ENCODE assay signal across 23 cellular contexts in genomic region chrX:154332561-154332960, GRCh38. TPM values are rescaled to one million over a fixed set of nuclear protein-coding genes. Genes with fewer than 3 reads are reported as not detected.
DNase-seq lines count a peak whose midpoint lies in the region; ATAC-seq and TF ChIP-seq lines count a peak whose summit lies in the region.
"Had no signal": no experiment of that assay in that cellular context is flagged by ENCODE, and none has a peak within 500 bp of the region (broad histone marks: within the 10 kb centered on the region; RNA-seq: fewer than 3 reads in every experiment).

No MANE protein-coding gene starts in this region.

- peaks cover 2% of the 10 kb centered on the region for H3K4me1 ChIP-seq in right cardiac atrium (ENCODE audit: control insufficient read depth, insufficient read depth, low read length)
- H3K4me1 ChIP-seq: A549, BE2C had no signal

- peaks cover 8% of the 10 kb centered on the region for H3K4me1 Mint-ChIP-seq in chondrocyte (ENCODE audit: low read depth)
- H3K4me1 Mint-ChIP-seq in stimulated activated memory B cell treated with anti-CD40 and anti-IgM and Interleukin-4, amounts not matched to agents 10 μg/mL and 1 μg/mL and 100 μg/mL, for 72 hours, result peaks cover 27% of the 10 kb centered on the region
- peaks cover 27% of the 10 kb centered on the region for H3K4me1 Mint-ChIP-seq in stimulated activated effector memory CD8-positive, alpha-beta T cell treated with anti-CD3 and anti-CD28 coated beads, Interleukin-12 subunit alpha, Interleukin-12 subunit beta, amount 100 ng/mL, for 72 hours

- H3K27me3 ChIP-seq in right cardiac atrium (ENCODE audit: control insufficient read depth, insufficient read depth), result no peaks in the 10 kb centered on the region
- H3K27me3 ChIP-seq: BE2C had no signal

- ATAC-seq in right cardiac atrium, result peak in 1 of 2 donors; percentile 9
- ATAC-seq in left ventricle myocardium superior, result no peak
- ATAC-seq in stimulated activated memory B cell treated with anti-CD40 and anti-IgM and Interleukin-4, amounts not matched to agents 10 μg/mL and 1 μg/mL and 100 μg/mL, for 72 hours, result no peak
- no peak for ATAC-seq in GM18873 (IDR thresholded peaks at IDR 0.05; ENCODE audit: low FRiP score, unreplicated experiment)
- no peak for ATAC-seq in stimulated activated effector memory CD8-positive, alpha-beta T cell treated with anti-CD3 and anti-CD28 coated beads, Interleukin-12 subunit alpha, Interleukin-12 subunit beta, amount 100 ng/mL, for 72 hours
- ATAC-seq: A549, GM12878 had no signal

- no peak overlapping the region for H3K27ac ChIP-seq in right cardiac atrium (ENCODE audit: low read length)
- H3K27ac ChIP-seq: A549 had no signal

- no peak overlapping the region for H3K4me3 ChIP-seq in right cardiac atrium (ENCODE audit: low read length)
- H3K4me3 ChIP-seq: A549; BLaER1 treated with 17β-estradiol and CSF1 and Interleukin-3, amounts not matched to agents 10 nM and 100 nM; GM12878; HAP-1 had no signal

- TF ChIP-seq CTCF in chondrocyte (IDR thresholded peaks at IDR 0.05), result no peak

- 94% methylated on average over 29 of the region's 29 CpGs for WGBS in right cardiac atrium

- H3K27ac Mint-ChIP-seq in chondrocyte (ENCODE audit: unreplicated experiment), result no peak overlapping the region
- H3K27ac Mint-ChIP-seq in stimulated activated memory B cell treated with anti-CD40 and anti-IgM and Interleukin-4, amounts not matched to agents 10 μg/mL and 1 μg/mL and 100 μg/mL, for 72 hours, result peak overlapping the region; percentile 89
- H3K27ac Mint-ChIP-seq in stimulated activated effector memory CD8-positive, alpha-beta T cell treated with anti-CD3 and anti-CD28 coated beads, Interleukin-12 subunit alpha, Interleukin-12 subunit beta, amount 100 ng/mL, for 72 hours, result no peak overlapping the region
- H3K27ac Mint-ChIP-seq: CD4-positive, alpha-beta T cell; HFFc6 had no signal

- H3K36me3 Mint-ChIP-seq in chondrocyte (ENCODE audit: low read depth), result no peaks in the 10 kb centered on the region
- H3K36me3 Mint-ChIP-seq in stimulated activated memory B cell treated with anti-CD40 and anti-IgM and Interleukin-4, amounts not matched to agents 10 μg/mL and 1 μg/mL and 100 μg/mL, for 72 hours, result no peaks in the 10 kb centered on the region
- no peaks in the 10 kb centered on the region for H3K36me3 Mint-ChIP-seq in stimulated activated effector memory CD8-positive, alpha-beta T cell treated with anti-CD3 and anti-CD28 coated beads, Interleukin-12 subunit alpha, Interleukin-12 subunit beta, amount 100 ng/mL, for 72 hours
- H3K36me3 Mint-ChIP-seq: CD14-positive monocyte; CD8-positive, alpha-beta memory T cell had no signal

- DNase-seq in right cardiac atrium, result peak in 2 of 3 donors; percentile 27 to 60
- no peak for DNase-seq in left ventricle myocardium superior
- peak; percentile 92 for DNase-seq in chondrocyte (ENCODE audit: low spot score)
- DNase-seq in stimulated activated effector memory CD8-positive, alpha-beta T cell treated with anti-CD3 and anti-CD28 coated beads, Interleukin-12 subunit alpha, Interleukin-12 subunit beta, amount 100 ng/mL, for 72 hours (ENCODE audit: low spot score in 2 of 2), result no peak
- DNase-seq: 8988T; ACHN; AML-193; BE2C; CD4-positive, alpha-beta T cell; CD8-positive, alpha-beta memory T cell; DMS 273 treated with DMSO at 0.1 percent for 48 hours; DMS79; EL; GDM1; GOT3; HFFc6 had no signal

- intact Hi-C loops in right cardiac atrium (cut with DNase I), result no loop called here
- intact Hi-C loops in left ventricle myocardium superior (cut with micrococcal nuclease), result no loop called here

- H3K4me3 Mint-ChIP-seq in chondrocyte (ENCODE audit: unreplicated experiment), result no peak overlapping the region
- H3K4me3 Mint-ChIP-seq in stimulated activated memory B cell treated with anti-CD40 and anti-IgM and Interleukin-4, amounts not matched to agents 10 μg/mL and 1 μg/mL and 100 μg/mL, for 72 hours, result no peak overlapping the region
- no peak overlapping the region for H3K4me3 Mint-ChIP-seq in stimulated activated effector memory CD8-positive, alpha-beta T cell treated with anti-CD3 and anti-CD28 coated beads, Interleukin-12 subunit alpha, Interleukin-12 subunit beta, amount 100 ng/mL, for 72 hours
- H3K4me3 Mint-ChIP-seq: CD14-positive monocyte; CD4-positive, alpha-beta T cell; HFFc6 had no signal

- H3K9me3 Mint-ChIP-seq in chondrocyte (ENCODE audit: low read depth), result no peaks in the 10 kb centered on the region
- H3K9me3 Mint-ChIP-seq in stimulated activated memory B cell treated with anti-CD40 and anti-IgM and Interleukin-4, amounts not matched to agents 10 μg/mL and 1 μg/mL and 100 μg/mL, for 72 hours, result no peaks in the 10 kb centered on the region
- H3K9me3 Mint-ChIP-seq in stimulated activated effector memory CD8-positive, alpha-beta T cell treated with anti-CD3 and anti-CD28 coated beads, Interleukin-12 subunit alpha, Interleukin-12 subunit beta, amount 100 ng/mL, for 72 hours, result no peaks in the 10 kb centered on the region
- H3K9me3 Mint-ChIP-seq: CD4-positive, alpha-beta T cell; CD8-positive, alpha-beta memory T cell; HFFc6 had no signal

- H3K27me3 Mint-ChIP-seq in chondrocyte (ENCODE audit: low read depth), result peaks cover 2% of the 10 kb centered on the region
- H3K27me3 Mint-ChIP-seq in stimulated activated memory B cell treated with anti-CD40 and anti-IgM and Interleukin-4, amounts not matched to agents 10 μg/mL and 1 μg/mL and 100 μg/mL, for 72 hours, result no peaks in the 10 kb centered on the region
- H3K27me3 Mint-ChIP-seq: CD4-positive, alpha-beta T cell had no signal

- no peaks in the 10 kb centered on the region for H3K9me3 ChIP-seq in right cardiac atrium (ENCODE audit: control insufficient read depth, low read length)
- H3K9me3 ChIP-seq: A549; BE2C; BLaER1 treated with 17β-estradiol and CSF1 and Interleukin-3, amounts not matched to agents 10 nM and 100 nM; HAP-1 had no signal

RNA-seq across cellular contexts. Expression of gene TKTL1, which starts 37.0 kb away (rescaled TPM):
- total RNA-seq in right cardiac atrium (10 to 100 TPM in 1 of 4 donors, 1 to 10 TPM in 3; 5.5 to 11.9 (median 9.1) TPM), left ventricle myocardium superior (18.0 TPM), chondrocyte (not detected in 3 replicates)
- polyA plus RNA-seq in right cardiac atrium, result 6.0 TPM
- total RNA-seq: GM12878, HFFc6 had no signal

RNA-seq across cellular contexts. Expression of gene TEX28, which starts 37.6 kb away (rescaled TPM):
- total RNA-seq in right cardiac atrium, result not detected
- not detected for polyA plus RNA-seq in right cardiac atrium
- total RNA-seq in left ventricle myocardium superior, result not detected
- not detected in 3 replicates for total RNA-seq in chondrocyte
- total RNA-seq: CD4-positive, alpha-beta T cell; CD8-positive, alpha-beta memory T cell; GM12878; HFFc6 had no signal
- polyA plus RNA-seq: A549; CD14-positive monocyte; CD8-positive, alpha-beta memory T cell; GM12878 had no signal

RNA-seq across cellular contexts. Expression of gene FLNA, which starts 41.9 kb away (rescaled TPM):
- total RNA-seq in right cardiac atrium (100 to 1,000 TPM; 262 to 363 (median 298) TPM), left ventricle myocardium superior (228 TPM), chondrocyte (1,923 to 4,327 TPM (median 4,325 TPM) in 3 replicates)
- 271 TPM for polyA plus RNA-seq in right cardiac atrium

RNA-seq across cellular contexts. Expression of gene EMD, which starts 46.5 kb away (rescaled TPM):
- total RNA-seq in right cardiac atrium, result 10 to 100 TPM; 58.5 to 72.9 (median 60.0) TPM
- 86.1 TPM for polyA plus RNA-seq in right cardiac atrium
- 51.3 TPM for total RNA-seq in left ventricle myocardium superior
- total RNA-seq in chondrocyte, result 66.3 to 81.7 TPM (median 81.1 TPM) in 3 replicates

Comparison
In these comparisons a context has a peak if more than half of its experiments do, and no peak if none do; other contexts are left out.
1. DNase-seq: peak in right cardiac atrium (2 of 3) and chondrocyte (single experiment); none in left ventricle myocardium superior (single experiment) and stimulated activated effector memory CD8-positive, alpha-beta T cell treated with anti-CD3 and anti-CD28 coated beads, Interleukin-12 subunit alpha, Interleukin-12 subunit beta, amount 100 ng/mL, for 72 hours (0 of 2).